ENCODE assay signal across 24 cellular contexts in the genomic region with DNA sequence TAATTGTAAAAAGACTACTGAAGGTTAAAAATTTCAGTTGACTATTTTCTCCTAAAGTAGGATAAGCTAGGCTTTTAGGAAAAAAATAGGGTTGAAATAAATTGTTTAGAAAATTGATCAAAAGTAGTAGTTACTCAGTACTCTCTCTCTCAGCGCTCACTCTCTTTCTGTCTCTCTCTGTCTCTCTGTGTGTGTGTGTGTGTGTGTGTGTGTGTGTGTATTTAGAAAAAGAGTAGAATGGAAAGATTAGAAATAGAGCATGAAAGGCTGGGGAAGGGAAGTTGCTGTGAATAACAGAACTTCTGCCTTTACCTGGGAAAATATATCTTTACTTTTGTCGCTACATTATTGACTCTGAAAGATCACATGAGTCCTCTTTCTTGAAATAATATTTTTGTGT.
"Had no signal": no experiment of that assay in that cellular context is flagged by ENCODE, and none has a peak within 500 bp of the region (broad histone marks: within the 10 kb centered on the region; RNA-seq: fewer than 3 reads in every experiment).

No MANE protein-coding gene starts in this region.

- H3K27me3 ChIP-seq: dorsolateral prefrontal cortex, thyroid gland had no signal

- H3K4me1 ChIP-seq: thyroid gland had no signal

- H3K36me3 Mint-ChIP-seq: brain had no signal

- H3K9me3 ChIP-seq: left ventricle myocardium inferior, thyroid gland had no signal

- H3K27me3 Mint-ChIP-seq: activated CD4-positive, alpha-beta memory T cell treated with anti-CD3 and anti-CD28 coated beads, Interleukin-2, amount 10 ng/mL, durations not matched to agents 7 days and 5 days; activated CD4-positive, alpha-beta T cell treated with anti-CD3 and anti-CD28 coated beads, Interleukin-2, amount 10 ng/mL, durations not matched to agents 24 days and 14 days; activated naive CD4-positive, alpha-beta T cell treated with anti-CD3 and anti-CD28 coated beads, Interleukin-2, amount 50 U/mL, for 24 hours; central memory CD8-positive, alpha-beta T cell; effector memory CD8-positive, alpha-beta T cell; T-helper 17 cell had no signal

- H3K4me3 ChIP-seq: dorsolateral prefrontal cortex, left ventricle myocardium inferior, smooth muscle cell, thyroid gland had no signal

- H3K9me3 Mint-ChIP-seq: activated CD4-positive, alpha-beta memory T cell treated with anti-CD3 and anti-CD28 coated beads, Interleukin-2, amount 10 ng/mL, durations not matched to agents 7 days and 5 days; activated CD4-positive, alpha-beta T cell treated with anti-CD3 and anti-CD28 coated beads, Interleukin-2, amount 10 ng/mL, durations not matched to agents 24 days and 14 days; activated naive CD4-positive, alpha-beta T cell treated with anti-CD3 and anti-CD28 coated beads, Interleukin-2, amount 50 U/mL, for 24 hours; brain; central memory CD8-positive, alpha-beta T cell; effector memory CD8-positive, alpha-beta T cell; nephron had no signal

- DNase-seq: activated CD4-positive, alpha-beta memory T cell treated with anti-CD3 and anti-CD28 coated beads, Interleukin-2, amount 10 ng/mL, durations not matched to agents 7 days and 5 days; activated CD4-positive, alpha-beta T cell treated with anti-CD3 and anti-CD28 coated beads, Interleukin-2, amount 10 ng/mL, durations not matched to agents 24 days and 14 days; activated gamma-delta T cell treated with Interleukin-2 at 50 U/mL for 16 hours; aorta; dorsolateral prefrontal cortex; effector memory CD8-positive, alpha-beta T cell; foreskin melanocyte; hippocampal formation; left ventricle myocardium inferior; occipital lobe; stimulated activated CD4-positive, alpha-beta T cell treated with anti-CD3 and anti-CD28 coated beads, Interleukin-15, amount 100 ng/mL, for 24 hours; stimulated activated CD4-positive, alpha-beta T cell treated with anti-CD3 and anti-CD28 coated beads, Interleukin-2, amount 100 ng/mL, for 48 hours; stimulated activated CD8-positive, alpha-beta memory T cell treated with anti-CD3 and anti-CD28 coated beads, Interleukin-4, amount 100 ng/mL, for 48 hours; stimulated activated naive CD4-positive, alpha-beta T cell treated with Interleukin-2 at 50 U/mL for 16 hours; T-helper 17 cell; thyroid gland had no signal

- ATAC-seq: activated CD4-positive, CD25-positive, alpha-beta regulatory T cell treated with anti-CD3 and anti-CD28 coated beads, Interleukin-2, amount 50 U/mL, for 24 hours; effector memory CD8-positive, alpha-beta T cell; esophagus mucosa; sciatic nerve; T-helper 17 cell had no signal

- H3K36me3 ChIP-seq: left ventricle myocardium inferior, thyroid gland had no signal

- H3K27ac ChIP-seq: dorsolateral prefrontal cortex, left ventricle myocardium inferior, thyroid gland had no signal

- H3K27ac Mint-ChIP-seq: activated CD4-positive, alpha-beta memory T cell treated with anti-CD3 and anti-CD28 coated beads, Interleukin-2, amount 10 ng/mL, durations not matched to agents 7 days and 5 days; activated CD4-positive, alpha-beta T cell treated with anti-CD3 and anti-CD28 coated beads, Interleukin-2, amount 10 ng/mL, durations not matched to agents 24 days and 14 days; activated naive CD4-positive, alpha-beta T cell treated with anti-CD3 and anti-CD28 coated beads, Interleukin-2, amount 50 U/mL, for 24 hours; effector memory CD8-positive, alpha-beta T cell; nephron; T-helper 17 cell had no signal

- H3K4me3 Mint-ChIP-seq: activated CD4-positive, alpha-beta memory T cell treated with anti-CD3 and anti-CD28 coated beads, Interleukin-2, amount 10 ng/mL, durations not matched to agents 7 days and 5 days; activated CD4-positive, alpha-beta T cell treated with anti-CD3 and anti-CD28 coated beads, Interleukin-2, amount 10 ng/mL, durations not matched to agents 24 days and 14 days; activated naive CD4-positive, alpha-beta T cell treated with anti-CD3 and anti-CD28 coated beads, Interleukin-2, amount 50 U/mL, for 24 hours; central memory CD8-positive, alpha-beta T cell; effector memory CD8-positive, alpha-beta T cell; nephron; T-helper 17 cell had no signal
